ENCODE assay signal across 8 cellular contexts in the genomic region with DNA sequence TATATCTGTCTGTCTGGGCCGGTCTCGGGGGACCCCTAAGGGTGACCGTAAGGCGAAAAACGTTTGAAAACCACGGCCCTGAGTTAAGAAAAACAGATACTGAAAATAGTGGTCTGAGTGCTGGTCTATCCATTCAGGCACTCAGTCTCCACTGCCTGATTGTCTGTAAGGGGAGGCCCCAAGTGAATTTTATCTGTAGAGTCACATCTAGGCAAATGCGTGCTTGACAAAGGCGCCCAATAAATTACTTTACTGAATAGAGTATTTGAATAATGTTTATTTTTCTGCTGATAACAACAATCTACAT. TPM values are rescaled to one million over a fixed set of nuclear protein-coding genes. Genes with fewer than 3 reads are reported as not detected.
A peak's percentile ranks its signal among the peaks of the same experiment; 100 is the strongest.
DNase-seq lines count a peak whose midpoint lies in the region; ATAC-seq and TF ChIP-seq lines count a peak whose summit lies in the region.

No MANE protein-coding gene starts in this region.

- peak overlapping the region; percentile 96 for H3K9ac ChIP-seq in HUES48 (ENCODE audit: low read depth, low read length)

- peaks cover 37% of the 10 kb centered on the region for H3K9me3 ChIP-seq in HUES48 (ENCODE audit: control insufficient read depth, insufficient read depth, low read length)

- no peak for TF ChIP-seq CTCF in choroid plexus epithelial cell (conservative IDR thresholded peaks at IDR 0.05; ENCODE audit: low read depth, low read length)

- H3K27ac ChIP-seq in HUES48 (ENCODE audit: low read depth, low read length): peak overlapping the region; percentile 88

- no peak for ATAC-seq in naive B cell (ENCODE audit: low read depth in 2 of 2)
- ATAC-seq in HG03342 (IDR thresholded peaks at IDR 0.05; ENCODE audit: unreplicated experiment): no peak
- ATAC-seq in GM21360 (IDR thresholded peaks at IDR 0.05; ENCODE audit: unreplicated experiment): no peak

- H3K9me3 Mint-ChIP-seq in naive B cell: peaks cover 0 to 3% (median 0%) of the 10 kb centered on the region in 7 donors

- DNase-seq in GF-D8 (lab: John Stamatoyannopoulos, UW): peak; percentile 32
- no peak for DNase-seq in choroid plexus epithelial cell (ENCODE audit: low read depth)
- no peak for DNase-seq in naive B cell
- no peak for DNase-seq in T-helper 9 cell
- no peak for DNase-seq in NOMO-1 treated with dmso at 0.1 percent for 144 hours (lab: John Stamatoyannopoulos, UW; ENCODE audit: unreplicated experiment)

- H3K27ac Mint-ChIP-seq in naive B cell: peak overlapping the region; percentile 88 to 100 (median 99)

- H3K4me3 ChIP-seq in HUES48 (ENCODE audit: low read depth, low read length) (peak overlapping the region; percentile 76), choroid plexus epithelial cell (ENCODE audit: low read depth, low read length) (peak overlapping the region; percentile 72)

- no peaks in the 10 kb centered on the region for H3K27me3 ChIP-seq in HUES48 (ENCODE audit: control insufficient read depth, insufficient read depth, low read length)

- peaks cover 27% of the 10 kb centered on the region for H3K36me3 ChIP-seq in HUES48 (ENCODE audit: control insufficient read depth, insufficient read depth, low read length)

- no peaks in the 10 kb centered on the region for H3K27me3 Mint-ChIP-seq in naive B cell

- H3K4me1 ChIP-seq in HUES48 (ENCODE audit: control insufficient read depth, insufficient read depth, low read length): no peaks in the 10 kb centered on the region

- peaks cover 6 to 12% of the 10 kb centered on the region in 2 donors for H3K36me3 Mint-ChIP-seq in naive B cell

- peak overlapping the region; percentile 81 to 98 (median 96) for H3K4me3 Mint-ChIP-seq in naive B cell

- peaks cover 20 to 36% (median 25%) of the 10 kb centered on the region in 3 donors for H3K4me1 Mint-ChIP-seq in naive B cell

RNA-seq across cellular contexts. Expression of a gene that starts 0.5 kb away (rescaled TPM):
- 100 to 1,000 TPM in 5 of 6 donors, 10 to 100 TPM in 1; 78.2 to 162 (median 109) TPM for polyA plus RNA-seq in naive B cell (ENCODE audit: low read depth in 6 of 6)

RNA-seq across cellular contexts. Expression of a gene that starts 0.8 kb away (rescaled TPM):
- polyA plus RNA-seq in naive B cell (ENCODE audit: low read depth in 6 of 6): 10 to 100 TPM; 15.4 to 28.8 (median 24.9) TPM

RNA-seq across cellular contexts. Expression of a gene that starts 17.7 kb away (rescaled TPM):
- polyA plus RNA-seq in naive B cell (ENCODE audit: low read depth in 6 of 6): 1,000 to 10,000 TPM; 1,439 to 2,390 (median 1,883) TPM

RNA-seq across cellular contexts. Expression of a gene that starts 22.5 kb away (rescaled TPM):
- 100 to 1,000 TPM; 110 to 189 (median 162) TPM for polyA plus RNA-seq in naive B cell (ENCODE audit: low read depth in 6 of 6)

RNA-seq across cellular contexts. Expression of a gene that starts 59.9 kb away (rescaled TPM):
- 10 to 100 TPM in 4 of 6 donors, 1 to 10 TPM in 2; 7.7 to 17.9 (median 12.7) TPM for polyA plus RNA-seq in naive B cell (ENCODE audit: low read depth in 6 of 6)
